ENCODE assay signal across 7 cellular contexts in the genomic region with DNA sequence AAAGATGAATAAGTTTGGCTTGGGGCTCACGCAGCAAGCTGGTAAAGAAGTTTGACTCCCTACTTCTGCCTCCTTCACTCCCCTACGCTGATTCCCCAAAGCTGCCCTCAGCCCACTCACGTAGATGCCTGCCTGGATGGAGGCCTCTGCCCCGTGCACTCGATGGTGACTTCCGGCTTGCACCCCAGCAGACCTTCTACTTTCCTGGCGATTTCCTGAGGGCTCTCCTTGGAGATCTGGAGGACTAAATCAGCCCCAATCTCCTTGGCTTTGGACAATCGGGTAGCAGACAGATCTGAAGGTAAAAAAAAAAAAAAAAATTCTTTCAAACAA.
A peak's percentile ranks its signal among the peaks of the same experiment; 100 is the strongest.
DNase-seq lines count a peak whose midpoint lies in the region; ATAC-seq and TF ChIP-seq lines count a peak whose summit lies in the region.
"Not testable (repeated sequence)": the region's sequence is repeated elsewhere in the genome, so short reads cannot be mapped to it uniquely, and the experiment has no call there.

No MANE protein-coding gene starts in this region.

- not testable (repeated sequence) for H3K36me3 Mint-ChIP-seq in activated T-helper 17 cell treated with anti-CD3 and anti-CD28 coated beads, Interleukin-2, amount 50 U/mL, for 72 hours (ENCODE audit: low read depth)

- H3K9ac ChIP-seq in DND-41 (ENCODE audit: low read depth, low read length), result peak overlapping the region; percentile 41

- H3K4me1 ChIP-seq in DND-41 (ENCODE audit: insufficient read depth, low read length) (peaks cover 47% of the 10 kb centered on the region), esophagus squamous epithelium (peaks cover 0 to 25% (median 9%) of the 10 kb centered on the region in 3 donors), right lobe of liver (peaks cover 0 to 45% (median 15%) of the 10 kb centered on the region in 4 donors)
- not testable (repeated sequence) for H3K4me1 ChIP-seq in Peyer's patch

- not testable (repeated sequence) for TF ChIP-seq POLR2A in Peyer's patch (IDR thresholded peaks at IDR 0.05); esophagus squamous epithelium (IDR thresholded peaks at IDR 0.05); right lobe of liver (IDR thresholded peaks at IDR 0.05)

- peak overlapping the region; percentile 50 for H3K4me2 ChIP-seq in DND-41 (ENCODE audit: insufficient read depth, low read length)

- intact Hi-C loops in esophagus squamous epithelium (cut with DNase I); right lobe of liver (cut with DNase I): not testable (repeated sequence)

- in situ Hi-C loops in brain microvascular endothelial cell (cut with HindIII; ENCODE audit: low pct_ligation_motif_present, low sequenced_read_pairs), result not testable (repeated sequence)

- not testable (repeated sequence) for H4K20me1 ChIP-seq in DND-41 (ENCODE audit: insufficient read depth, low read length)

- not testable (repeated sequence) for H3K9me3 Mint-ChIP-seq in activated T-helper 17 cell treated with anti-CD3 and anti-CD28 coated beads, Interleukin-2, amount 50 U/mL, for 72 hours; stimulated activated naive CD8-positive, alpha-beta T cell treated with anti-CD3 and anti-CD28 coated beads, Interleukin-15, amount 100 ng/mL, for 72 hours

- not testable (repeated sequence) for H3K36me3 ChIP-seq in DND-41 (ENCODE audit: insufficient read depth, low read length); Peyer's patch; brain microvascular endothelial cell (replicated peaks); esophagus squamous epithelium; right lobe of liver

- H3K27me3 Mint-ChIP-seq in activated T-helper 17 cell treated with anti-CD3 and anti-CD28 coated beads, Interleukin-2, amount 50 U/mL, for 72 hours; stimulated activated naive CD8-positive, alpha-beta T cell treated with anti-CD3 and anti-CD28 coated beads, Interleukin-15, amount 100 ng/mL, for 72 hours: not testable (repeated sequence)

- H3K27me3 ChIP-seq in DND-41 (ENCODE audit: insufficient read depth, low read length, poor library complexity); Peyer's patch; brain microvascular endothelial cell (replicated peaks); esophagus squamous epithelium; right lobe of liver: not testable (repeated sequence)

- not testable (repeated sequence) for H3K4me1 Mint-ChIP-seq in activated T-helper 17 cell treated with anti-CD3 and anti-CD28 coated beads, Interleukin-2, amount 50 U/mL, for 72 hours
- peaks cover 10% of the 10 kb centered on the region for H3K4me1 Mint-ChIP-seq in stimulated activated naive CD8-positive, alpha-beta T cell treated with anti-CD3 and anti-CD28 coated beads, Interleukin-15, amount 100 ng/mL, for 72 hours

- ATAC-seq in DND-41 (ENCODE audit: insufficient read depth, low read depth); activated T-helper 17 cell treated with anti-CD3 and anti-CD28 coated beads, Interleukin-2, amount 50 U/mL, for 72 hours (replicated peaks); right lobe of liver; stimulated activated naive CD8-positive, alpha-beta T cell treated with anti-CD3 and anti-CD28 coated beads, Interleukin-15, amount 100 ng/mL, for 72 hours: not testable (repeated sequence)

- WGBS in esophagus squamous epithelium, 2 donors, result 87 to 96% methylated on average over 3 to 7 of the region's 8 CpGs
- WGBS in right lobe of liver (ENCODE audit: insufficient coverage, low coverage, low lambda C conversion rate, missing lambda C conversion rate), result 69% methylated on average over 3 of the region's 8 CpGs

- H3K9me3 ChIP-seq in DND-41 (ENCODE audit: insufficient read depth, low read length, severe bottlenecking); Peyer's patch; esophagus squamous epithelium; right lobe of liver: not testable (repeated sequence)

- H3K79me2 ChIP-seq in DND-41 (ENCODE audit: insufficient read depth, low read length), result not testable (repeated sequence)

- 0 out of 4 replicates have a peak overlapping the region, but pooled peaks of 1 of the 2 experiments have one; percentile 17 for H3K4me3 ChIP-seq in DND-41 (ENCODE audit: low read depth in 1 of 2, low read length in 2 of 2)
- H3K4me3 ChIP-seq in Peyer's patch; brain microvascular endothelial cell (ENCODE audit: low read depth, low read length); esophagus squamous epithelium; right lobe of liver: not testable (repeated sequence)

- DNase-seq in DND-41; Peyer's patch; brain microvascular endothelial cell; esophagus squamous epithelium (lab: John Stamatoyannopoulos, UW); right lobe of liver; stimulated activated naive CD8-positive, alpha-beta T cell treated with anti-CD3 and anti-CD28 coated beads, Interleukin-15, amount 100 ng/mL, for 72 hours: not testable (repeated sequence)

- H3K4me3 Mint-ChIP-seq in activated T-helper 17 cell treated with anti-CD3 and anti-CD28 coated beads, Interleukin-2, amount 50 U/mL, for 72 hours; stimulated activated naive CD8-positive, alpha-beta T cell treated with anti-CD3 and anti-CD28 coated beads, Interleukin-15, amount 100 ng/mL, for 72 hours: not testable (repeated sequence)

- H3K27ac Mint-ChIP-seq in activated T-helper 17 cell treated with anti-CD3 and anti-CD28 coated beads, Interleukin-2, amount 50 U/mL, for 72 hours, result peak overlapping the region; percentile 83
- peak overlapping the region; percentile 5 to 97 for H3K27ac Mint-ChIP-seq in stimulated activated naive CD8-positive, alpha-beta T cell treated with anti-CD3 and anti-CD28 coated beads, Interleukin-15, amount 100 ng/mL, for 72 hours

- TF ChIP-seq CTCF in DND-41 (IDR thresholded peaks at IDR 0.05; ENCODE audit: borderline replicate concordance, extremely low read depth, low read length, poor library complexity, severe bottlenecking); Peyer's patch (IDR thresholded peaks at IDR 0.05); brain microvascular endothelial cell (IDR thresholded peaks at IDR 0.05; ENCODE audit: low read depth, low read length, missing control alignments); esophagus squamous epithelium (IDR thresholded peaks at IDR 0.05); right lobe of liver (IDR thresholded peaks at IDR 0.05): not testable (repeated sequence)

- H2AFZ ChIP-seq in DND-41 (ENCODE audit: low read depth, low read length), result peak overlapping the region; percentile 42

- H3K27ac ChIP-seq in DND-41 (ENCODE audit: low read length) (peak overlapping the region; percentile 99), Peyer's patch (peak overlapping the region in 3 of 4 donors; percentile 22 to 82 (median 62)), brain microvascular endothelial cell (peak overlapping the region; percentile 4), esophagus squamous epithelium (peak overlapping the region; percentile 27 to 82 (median 70)), right lobe of liver (peak overlapping the region in 2 of 3 donors; percentile 26 to 44)

Comparison
In these comparisons a context has a peak if more than half of its experiments do, and no peak if none do; other contexts are left out.
1. H3K27ac ChIP-seq: peak in every context shown above with its lines; median percentile 99 in DND-41; 70 in esophagus squamous epithelium; 62 in Peyer's patch; 35 in right lobe of liver; 4 in brain microvascular endothelial cell.